In genomic region chr15:45456212-45457106, GRCh38 we compare ENCODE assay signal across 1 cellular context.
TF ChIP-seq lines count a peak whose summit lies in the region.

No MANE protein-coding gene starts in this region.

TF ChIP-seq in endothelial cell of umbilical vein, 7 proteins besides CTCF, POLR2A, EP300 and RAD21 (continued from another document):
- TF ChIP-seq JUN (IDR thresholded peaks at IDR 0.05; ENCODE audit: borderline replicate concordance, insufficient read depth, insufficient read length, low read depth): peak; percentile 100
- no peak for TF ChIP-seq EZH2 (IDR thresholded peaks at IDR 0.05; ENCODE audit: borderline replicate concordance, low read depth, low read length, severe bottlenecking)
- peak; percentile 43 for TF ChIP-seq POLR2AphosphoS5 (IDR thresholded peaks at IDR 0.05; ENCODE audit: insufficient read depth, low read depth, low read length)
